Comparison of ENCODE assay signal across 9 cellular contexts in genomic region chr20:59010995-59011873, GRCh38. TPM values are rescaled to one million over a fixed set of nuclear protein-coding genes. Genes with fewer than 3 reads are reported as not detected.
A peak's percentile ranks its signal among the peaks of the same experiment; 100 is the strongest.
DNase-seq lines count a peak whose midpoint lies in the region; ATAC-seq and TF ChIP-seq lines count a peak whose summit lies in the region.
"Had no signal": no experiment of that assay in that cellular context is flagged by ENCODE, and none has a peak within 500 bp of the region (broad histone marks: within the 10 kb centered on the region; RNA-seq: fewer than 3 reads in every experiment).

No MANE protein-coding gene starts in this region.

- in situ Hi-C loops in astrocyte of the spinal cord (cut with HindIII; ENCODE audit: low sequenced_read_pairs): no loop called here

- peak overlapping the region in 1 of 2 donors; percentile 5 for H3K4me3 Mint-ChIP-seq in stimulated activated naive CD8-positive, alpha-beta T cell treated with anti-CD3 and anti-CD28 coated beads, Interleukin-15, amount 100 ng/mL, for 72 hours

- no peak for TF ChIP-seq CTCF in astrocyte of the spinal cord (IDR thresholded peaks at IDR 0.05; ENCODE audit: low read depth, low read length)

- H3K4me3 ChIP-seq in astrocyte of the spinal cord (ENCODE audit: low read depth, low read length) (no peak overlapping the region), aorta (ENCODE audit: low read length in 2 of 2) (no peak overlapping the region)

- intact Hi-C loops in aorta (cut with DNase I): no loop called here

- DNase-seq in stimulated activated naive CD8-positive, alpha-beta T cell treated with anti-CD3 and anti-CD28 coated beads, Interleukin-15, amount 100 ng/mL, for 72 hours: peak in 1 of 2 donors; percentile 36
- DNase-seq in stimulated activated naive CD8-positive, alpha-beta T cell treated with anti-CD3 and anti-CD28 coated beads, Interleukin-15, Interleukin-2, amounts not matched to agents 100 U/mL and 50 U/mL, for 24 hours: no peak
- DNase-seq in astrocyte of the spinal cord (ENCODE audit: low read depth, low spot score) (peak; percentile 92), kidney glomerular epithelial cell (lab: John Stamatoyannopoulos, UW) (peak; percentile 44), aorta (peak; percentile 81 to 85), cerebellum (ENCODE audit: low spot score) (no peak), ecto neural progenitor cell (ENCODE audit: low spot score) (no peak)
- DNase-seq in effector CD4-positive, alpha-beta T cell: no peak

- peak; percentile 42 for ATAC-seq in stimulated activated naive CD8-positive, alpha-beta T cell treated with anti-CD3 and anti-CD28 coated beads, Interleukin-15, amount 100 ng/mL, for 72 hours
- ATAC-seq in stimulated activated naive CD8-positive, alpha-beta T cell treated with anti-CD3 and anti-CD28 coated beads, Interleukin-15, Interleukin-2, amounts not matched to agents 100 U/mL and 50 U/mL, for 24 hours: no peak
- ATAC-seq in aorta (ENCODE audit: low FRiP score): peak; percentile 6

- H3K27me3 Mint-ChIP-seq in stimulated activated naive CD8-positive, alpha-beta T cell treated with anti-CD3 and anti-CD28 coated beads, Interleukin-15, amount 100 ng/mL, for 72 hours: no peaks in the 10 kb centered on the region

- WGBS in aorta, 2 donors: 11 to 13% methylated on average over 17 of the region's 17 CpGs

- H3K9me3 Mint-ChIP-seq in stimulated activated naive CD8-positive, alpha-beta T cell treated with anti-CD3 and anti-CD28 coated beads, Interleukin-15, amount 100 ng/mL, for 72 hours: no peaks in the 10 kb centered on the region

- no peaks in the 10 kb centered on the region for H3K27me3 ChIP-seq in aorta (ENCODE audit: control insufficient read depth in 1 of 2, insufficient read depth in 2 of 2, low read length in 1 of 2)

- peak overlapping the region in 1 of 2 donors; percentile 39 for H3K27ac Mint-ChIP-seq in stimulated activated naive CD8-positive, alpha-beta T cell treated with anti-CD3 and anti-CD28 coated beads, Interleukin-15, amount 100 ng/mL, for 72 hours

- no peaks in the 10 kb centered on the region for H3K36me3 ChIP-seq in aorta (ENCODE audit: control insufficient read depth in 1 of 2, insufficient read depth in 2 of 2, low read length in 1 of 2)

- peak overlapping the region; percentile 7 to 72 for H3K27ac ChIP-seq in aorta (ENCODE audit: low read depth in 1 of 2, low read length in 2 of 2)

- H3K4me1 Mint-ChIP-seq in stimulated activated naive CD8-positive, alpha-beta T cell treated with anti-CD3 and anti-CD28 coated beads, Interleukin-15, amount 100 ng/mL, for 72 hours: peaks cover 56% of the 10 kb centered on the region

- H3K4me1 ChIP-seq in aorta (ENCODE audit: control insufficient read depth in 1 of 2, insufficient read depth in 2 of 2, low read length in 2 of 2): no peaks in the 10 kb centered on the region

- H3K9me3 ChIP-seq in aorta (ENCODE audit: control insufficient read depth, low read length): no peaks in the 10 kb centered on the region

RNA-seq across cellular contexts. Expression of gene CTSZ, which starts 4.2 kb away (rescaled TPM):
- total RNA-seq in aorta (100 to 1,000 TPM; 183 to 241 TPM), cerebellum (14.1 TPM)
- 100 to 1,000 TPM; 299 to 350 TPM for polyA plus RNA-seq in aorta

RNA-seq across cellular contexts. Expression of gene TUBB1, which starts 8.0 kb away (rescaled TPM):
- total RNA-seq in aorta: 1 to 10 TPM in 1 of 2 donors, under 1 TPM in 1; 0.15 to 2.1 TPM
- not detected for polyA plus RNA-seq in aorta
- 1.2 TPM for total RNA-seq in cerebellum
- total RNA-seq: T-helper 2 cell treated with Interferon-gamma antibody and Interleukin-4, amounts not matched to agents 100 ng/mL and 5 ng/mL, for 36 hours had no signal

RNA-seq across cellular contexts. Expression of gene ATP5F1E, which starts 20.9 kb away (rescaled TPM):
- total RNA-seq in aorta: 10 to 100 TPM; 48.2 to 50.1 TPM
- polyA plus RNA-seq in aorta: 100 to 1,000 TPM in 1 of 2 donors, 10 to 100 TPM in 1; 51.5 to 110 TPM
- 25.3 TPM for total RNA-seq in cerebellum

RNA-seq across cellular contexts. Expression of gene NELFCD, which starts 30.2 kb away (rescaled TPM):
- 10 to 100 TPM; 40.5 to 50.1 TPM for total RNA-seq in aorta
- polyA plus RNA-seq in aorta: 10 to 100 TPM; 22.7 to 53.9 TPM
- total RNA-seq in cerebellum: 52.6 TPM

RNA-seq across cellular contexts. Expression of gene PRELID3B, which starts 31.4 kb away (rescaled TPM):
- total RNA-seq in aorta: 10 to 100 TPM; 24.0 to 33.1 TPM
- polyA plus RNA-seq in aorta: 10 to 100 TPM; 19.5 to 44.2 TPM
- total RNA-seq in cerebellum: 51.7 TPM

Comparison
In these comparisons a context has a peak if more than half of its experiments do, and no peak if none do; other contexts are left out.
1. DNase-seq: peak in astrocyte of the spinal cord (single experiment), kidney glomerular epithelial cell (single experiment) and aorta (2 of 2); none in stimulated activated naive CD8-positive, alpha-beta T cell treated with anti-CD3 and anti-CD28 coated beads, Interleukin-15, Interleukin-2, amounts not matched to agents 100 U/mL and 50 U/mL, for 24 hours (single experiment), cerebellum (single experiment), ecto neural progenitor cell (single experiment) and effector CD4-positive, alpha-beta T cell (single experiment).
2. RNA of gene CTSZ, which starts 4.2 kb away (total RNA-seq): 183 to 241 TPM in aorta; 14.1 TPM in cerebellum (single experiment); every median in the first group is over 10 times any median in the second.